In genomic region chr6:97863697-97864096, GRCh38 we compare ENCODE assay signal across 30 cellular contexts.
"Had no signal": no experiment of that assay in that cellular context is flagged by ENCODE, and none has a peak within 500 bp of the region (broad histone marks: within the 10 kb centered on the region; RNA-seq: fewer than 3 reads in every experiment).

No MANE protein-coding gene starts in this region.

- H3K27me3 ChIP-seq: adrenal gland, ascending aorta, body of pancreas, brain microvascular endothelial cell, breast epithelium, cardiac muscle cell had no signal

- DNase-seq: activated effector memory CD4-positive, alpha-beta T cell treated with anti-CD3 and anti-CD28 coated beads, Interleukin-2, amount 50 U/mL, for 16 hours; activated effector memory CD4-positive, alpha-beta T cell treated with Interleukin-2 at 50 U/mL for 16 hours; activated gamma-delta T cell; activated gamma-delta T cell treated with Interleukin-2 at 50 U/mL for 16 hours; activated naive CD4-positive, alpha-beta T cell; activated naive CD4-positive, alpha-beta T cell treated with anti-CD3 and anti-CD28 coated beads for 36 hours; activated naive CD4-positive, alpha-beta T cell treated with anti-CD3 and anti-CD28 coated beads, Interleukin-2, amount 10 ng/mL, durations not matched to agents 7 days and 5 days; activated naive CD4-positive, alpha-beta T cell treated with anti-CD3 and anti-CD28 coated beads, Interleukin-2, amount 50 U/mL, for 16 hours; activated naive CD4-positive, alpha-beta T cell treated with Interleukin-2 at 50 U/mL for 16 hours; activated naive CD8-positive, alpha-beta T cell treated with anti-CD3 and anti-CD28 coated beads for 36 hours; activated naive CD8-positive, alpha-beta T cell treated with anti-CD3 and anti-CD28 coated beads, Interleukin-2, amount 10 ng/mL, durations not matched to agents 7 days and 5 days; activated naive CD8-positive, alpha-beta T cell treated with anti-CD3 and anti-CD28 coated beads, Interleukin-2, amount 50 U/mL, for 24 hours; activated T-cell treated with anti-CD3 and anti-CD28 coated beads, Interleukin-2, amount 50 U/mL, for 1 hour; activated T-cell treated with anti-CD3 and anti-CD28 coated beads, Interleukin-2, amount 50 U/mL, for 24 hours; activated T-cell treated with anti-CD3 and anti-CD28 coated beads, Interleukin-2, amount 50 U/mL, for 4 hours; activated T-cell treated with anti-CD3 and anti-CD28 coated beads, Interleukin-2, amount 50 U/mL, for 48 hours; activated T-cell treated with anti-CD3 and anti-CD28 coated beads, Interleukin-2, amount 50 U/mL, for 72 hours; adrenal gland; amniotic stem cell; amygdala; anterior cingulate cortex; aorta; body of pancreas; brain microvascular endothelial cell; caudate nucleus; central memory CD4-positive, alpha-beta T cell; cerebellar nuclear complex had no signal

- H3K27ac ChIP-seq: adrenal gland, ascending aorta, body of pancreas, brain microvascular endothelial cell, breast epithelium, cardiac muscle cell had no signal

- H3K9me3 ChIP-seq: adrenal gland, ascending aorta, body of pancreas, breast epithelium had no signal

- H3K4me3 ChIP-seq: adrenal gland, ascending aorta, body of pancreas, breast epithelium, cardiac muscle cell had no signal

- H3K36me3 ChIP-seq: adrenal gland, ascending aorta, brain microvascular endothelial cell, breast epithelium, cardiac muscle cell had no signal
